1 cellular context compared by ENCODE assay signal in genomic region chr11:86097965-86098364, GRCh38.
TF ChIP-seq lines count a peak whose summit lies in the region.

No MANE protein-coding gene starts in this region.

TF ChIP-seq in H1, 55 proteins besides CTCF, POLR2A, EP300 and RAD21 (continued from another document):
- TF ChIP-seq RXRA (IDR thresholded peaks at IDR 0.05; ENCODE audit: insufficient read depth, low read depth, low read length) (no peak), YY1 (IDR thresholded peaks at IDR 0.05; ENCODE audit: low read depth, low read length) (no peak), TAF1 (IDR thresholded peaks at IDR 0.05; ENCODE audit: low read depth, low read length) (no peak), CBX8 (IDR thresholded peaks at IDR 0.05; ENCODE audit: borderline replicate concordance, low read depth, low read length) (no peak), TEAD4 (IDR thresholded peaks at IDR 0.05; ENCODE audit: low read depth, low read length) (no peak), HDAC2 (IDR thresholded peaks at IDR 0.05; ENCODE audit: borderline replicate concordance in 1 of 2, low read depth in 2 of 2, low read length in 2 of 2) (no peak), SP4 (IDR thresholded peaks at IDR 0.05; ENCODE audit: low read length) (no peak), HDAC6 (IDR thresholded peaks at IDR 0.05; ENCODE audit: low read depth, low read length) (no peak)
TF ChIP-seq in H1: peak in this region for 0.
